ENCODE assay signal across 1 cellular context in genomic region chr6:44257007-44257752, GRCh38.
TF ChIP-seq lines count a peak whose summit lies in the region.

Gene SLC35B2, minus strand, starts transcription at chr6:44257528. Its CDS starts 118 bp downstream, at chr6:44257410.

TF ChIP-seq in HepG2, 621 proteins besides CTCF, POLR2A, EP300 and RAD21 (continued from another document and continues in another):
- peak; percentile 26; the same call in 1 of the 2 replicates for TF ChIP-seq GMEB2 (CRISPR knock-in tag; IDR thresholded peaks at IDR 0.05; ENCODE audit: low read depth)
- TF ChIP-seq ZNF749 (CRISPR knock-in tag; IDR thresholded peaks at IDR 0.05; ENCODE audit: borderline replicate concordance): peak; percentile 31
- no peak; the same call in none of the 2 replicates for TF ChIP-seq SIX4 (CRISPR knock-in tag; IDR thresholded peaks at IDR 0.05)
- peak; percentile 81 for TF ChIP-seq ZNF800 (CRISPR knock-in tag; IDR thresholded peaks at IDR 0.05)
- no peak for TF ChIP-seq CCAR2 (optimal IDR thresholded peaks at IDR 0.05; ENCODE audit: low read depth, low read length)
- no peak for TF ChIP-seq HDAC6 (IDR thresholded peaks at IDR 0.05; ENCODE audit: low read depth, low read length)
- no peak for TF ChIP-seq ATF3 (CRISPR knock-in tag; IDR thresholded peaks at IDR 0.05)
- TF ChIP-seq ZSCAN29 (CRISPR knock-in tag; conservative IDR thresholded peaks at IDR 0.05): no peak
- TF ChIP-seq RBAK (CRISPR knock-in tag; IDR thresholded peaks at IDR 0.05): no peak
- TF ChIP-seq ZNF720 (CRISPR knock-in tag; IDR thresholded peaks at IDR 0.05): no peak
- 0 out of 2 replicates have a peak, but pooled peaks have one; percentile 37 for TF ChIP-seq ZNF564 (CRISPR knock-in tag; IDR thresholded peaks at IDR 0.05)
- peak; percentile 64; the same call in 1 of the 2 replicates for TF ChIP-seq CENPT (CRISPR knock-in tag; IDR thresholded peaks at IDR 0.05; ENCODE audit: low read depth)
- TF ChIP-seq ZNF574 (CRISPR knock-in tag; IDR thresholded peaks at IDR 0.05): peak; percentile 98
- peak; percentile 52; the same call in 1 of the 2 replicates for TF ChIP-seq ETS1 (CRISPR knock-in tag; IDR thresholded peaks at IDR 0.05)
- TF ChIP-seq CREB3 (CRISPR knock-in tag; IDR thresholded peaks at IDR 0.05): no peak
- no peak for TF ChIP-seq BCLAF1 (IDR thresholded peaks at IDR 0.05)
- TF ChIP-seq SNAI1 (CRISPR knock-in tag; IDR thresholded peaks at IDR 0.05; ENCODE audit: borderline replicate concordance): no peak
- 0 out of 2 replicates have a peak, but pooled peaks have one; percentile 19 for TF ChIP-seq ZKSCAN5 (CRISPR knock-in tag; IDR thresholded peaks at IDR 0.05)
- TF ChIP-seq ZNF136 (CRISPR knock-in tag; IDR thresholded peaks at IDR 0.05; ENCODE audit: low read depth): no peak
- peak; percentile 34; the same call in 1 of the 2 replicates for TF ChIP-seq HMGXB3 (CRISPR knock-in tag; IDR thresholded peaks at IDR 0.05; ENCODE audit: borderline replicate concordance)
- TF ChIP-seq HNRNPLL (IDR thresholded peaks at IDR 0.05; ENCODE audit: low read depth, low read length, poor library complexity, severe bottlenecking): peak; percentile 60
- peak; percentile 85 for TF ChIP-seq ZEB1 (IDR thresholded peaks at IDR 0.05; ENCODE audit: insufficient replicate concordance, low read depth)
- TF ChIP-seq TRIM24 (CRISPR knock-in tag; IDR thresholded peaks at IDR 0.05): no peak
- peak; percentile 92 for TF ChIP-seq TFE3 (CRISPR knock-in tag; IDR thresholded peaks at IDR 0.05)
- no peak for TF ChIP-seq CERS6 (CRISPR knock-in tag; IDR thresholded peaks at IDR 0.05)
- no peak for TF ChIP-seq ZNF484 (CRISPR knock-in tag; IDR thresholded peaks at IDR 0.05; ENCODE audit: borderline replicate concordance, low read depth)
- TF ChIP-seq MBNL3 (CRISPR knock-in tag; conservative IDR thresholded peaks at IDR 0.05): no peak
- TF ChIP-seq ZNF17 (CRISPR knock-in tag; IDR thresholded peaks at IDR 0.05): no peak
- peak; percentile 82; the same call in 1 of the 2 replicates for TF ChIP-seq ZNF30 (CRISPR knock-in tag; IDR thresholded peaks at IDR 0.05)
- TF ChIP-seq MEIS1 (CRISPR knock-in tag; IDR thresholded peaks at IDR 0.05; ENCODE audit: borderline replicate concordance): no peak; the same call in none of the 2 replicates
- TF ChIP-seq HOXA3 (CRISPR knock-in tag; IDR thresholded peaks at IDR 0.05): peak; percentile 79
- 0 out of 2 replicates have a peak, but pooled peaks have one; percentile 74 for TF ChIP-seq DMTF1 (CRISPR knock-in tag; IDR thresholded peaks at IDR 0.05)
- peak; percentile 61; the same call in 1 of the 2 replicates for TF ChIP-seq SAFB2 (CRISPR knock-in tag; IDR thresholded peaks at IDR 0.05; ENCODE audit: borderline replicate concordance, low read depth)
- no peak for TF ChIP-seq IKZF1 (IDR thresholded peaks at IDR 0.05)
- TF ChIP-seq ZNF724P (CRISPR knock-in tag; IDR thresholded peaks at IDR 0.05; ENCODE audit: borderline replicate concordance): peak; percentile 44; the same call in 1 of the 2 replicates
